In the genomic region with DNA sequence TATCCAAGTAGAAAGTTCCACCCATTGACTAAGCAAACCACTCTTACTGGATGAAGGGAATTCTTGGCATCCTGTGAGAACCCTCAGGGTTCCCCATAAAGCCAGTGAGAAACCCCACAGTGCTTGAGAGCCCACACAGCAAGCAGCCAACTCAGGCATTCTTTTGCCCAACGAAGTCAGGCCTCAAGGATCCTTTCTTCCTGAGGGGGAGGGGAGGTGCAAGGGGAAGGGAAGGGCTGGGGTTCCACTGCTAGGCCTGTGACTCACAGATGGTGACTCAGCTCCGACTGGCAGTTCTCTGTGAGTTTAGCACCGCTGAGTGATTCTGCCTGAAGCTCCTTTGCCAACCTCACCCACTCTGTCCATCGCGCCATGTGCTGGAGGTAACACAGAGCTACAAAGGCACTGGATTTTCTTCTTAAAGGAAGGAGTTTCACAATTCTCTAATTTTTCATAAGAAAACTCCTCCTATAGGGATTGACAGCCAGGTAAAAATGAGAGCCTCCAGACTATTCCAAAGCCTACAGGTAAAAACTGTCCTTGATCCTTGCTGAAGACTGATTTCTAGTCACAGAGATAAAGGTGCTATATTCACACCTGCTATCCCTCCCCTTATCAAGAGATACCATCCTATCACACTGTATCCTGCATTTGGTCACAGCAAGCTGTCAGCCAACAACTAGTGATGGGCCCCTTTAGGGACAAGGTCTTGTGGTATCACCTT, we compare ENCODE assay signal across 8 cellular contexts. TPM values are rescaled to one million over a fixed set of nuclear protein-coding genes. Genes with fewer than 3 reads are reported as not detected.
DNase-seq lines count a peak whose midpoint lies in the region; ATAC-seq and TF ChIP-seq lines count a peak whose summit lies in the region.

No MANE protein-coding gene starts in this region.

- H3K4me2 ChIP-seq in BLaER1 treated with 17β-estradiol and CSF1 and Interleukin-3, amounts not matched to agents 10 nM and 100 nM: peak overlapping the region; percentile 78 to 98 (median 95)

- peak overlapping the region; percentile 15 to 100 (median 95); a peak in 20 of 22 replicates for H3K9ac ChIP-seq in BLaER1 treated with 17β-estradiol and CSF1 and Interleukin-3, amounts not matched to agents 10 nM and 100 nM

- intact Hi-C loops in activated CD4-positive, alpha-beta T cell treated with anti-CD3 and anti-CD28 coated beads, Interleukin-2, amount 10 ng/mL, durations not matched to agents 24 days and 14 days (cut with micrococcal nuclease): loop anchor here (2.0 to 5.0 kb wide), 2 partner anchors 15 to 114 kb away; no protein-coding TSS in a partner anchor
- intact Hi-C loops in left lung (cut with DNase I): no loop called here

- no peaks in the 10 kb centered on the region for H3K27me3 ChIP-seq in BLaER1 treated with 17β-estradiol and CSF1 and Interleukin-3, amounts not matched to agents 10 nM and 100 nM
- H3K27me3 ChIP-seq in left lung: no peaks in the 10 kb centered on the region

- DNase-seq in LoVo (ENCODE audit: low spot score) (peak; percentile 94), choroid plexus epithelial cell (ENCODE audit: low read depth) (peak; percentile 98), left lung (peak; percentile 92 to 94), NCI-H1436 treated with DMSO at 0.1 percent for 48 hours (lab: John Stamatoyannopoulos, UW) (no peak)
- peak; percentile 88 for DNase-seq in activated CD4-positive, alpha-beta T cell treated with anti-CD3 and anti-CD28 coated beads, Interleukin-2, amount 10 ng/mL, durations not matched to agents 24 days and 14 days
- DNase-seq in stimulated activated CD4-positive, alpha-beta T cell treated with anti-CD3 and anti-CD28 coated beads, Interleukin-4, amount 100 ng/mL, for 48 hours (ENCODE audit: low read depth in 2 of 2): peak; percentile 72 to 82

- peaks cover 77 to 83% (median 81%) of the 10 kb centered on the region in 10 experiments for H3K4me1 ChIP-seq in BLaER1 treated with 17β-estradiol and CSF1 and Interleukin-3, amounts not matched to agents 10 nM and 100 nM
- H3K4me1 ChIP-seq in left lung: peaks cover 37 to 76% of the 10 kb centered on the region in 2 donors

- H3K4me3 ChIP-seq in BLaER1 treated with 17β-estradiol and CSF1 and Interleukin-3, amounts not matched to agents 10 nM and 100 nM: peak overlapping the region; percentile 20 to 100 (median 90); a peak in 18 of 20 replicates
- no peak overlapping the region for H3K4me3 ChIP-seq in choroid plexus epithelial cell (ENCODE audit: low read depth, low read length)
- peak overlapping the region in 1 of 2 donors; percentile 100 for H3K4me3 ChIP-seq in left lung

- no peaks in the 10 kb centered on the region for H3K27me3 Mint-ChIP-seq in activated CD4-positive, alpha-beta T cell treated with anti-CD3 and anti-CD28 coated beads, Interleukin-2, amount 10 ng/mL, durations not matched to agents 24 days and 14 days

- H3K4me1 Mint-ChIP-seq in activated CD4-positive, alpha-beta T cell treated with anti-CD3 and anti-CD28 coated beads, Interleukin-2, amount 10 ng/mL, durations not matched to agents 24 days and 14 days: peaks cover 59% of the 10 kb centered on the region

- peaks cover 98% of the 10 kb centered on the region for H3K36me3 Mint-ChIP-seq in activated CD4-positive, alpha-beta T cell treated with anti-CD3 and anti-CD28 coated beads, Interleukin-2, amount 10 ng/mL, durations not matched to agents 24 days and 14 days (ENCODE audit: low read depth)

- H3K9me3 ChIP-seq in BLaER1 treated with 17β-estradiol and CSF1 and Interleukin-3, amounts not matched to agents 10 nM and 100 nM (replicated peaks in 1 of 11): peaks cover 0 to 4% (median 0%) of the 10 kb centered on the region in 11 experiments; a peak in 1 of 22 replicates
- H3K9me3 ChIP-seq in left lung: no peaks in the 10 kb centered on the region

- ATAC-seq in left lung (peak; percentile 71), HG03460 (IDR thresholded peaks at IDR 0.05; ENCODE audit: unreplicated experiment) (no peak)

- H3K36me3 ChIP-seq in BLaER1 treated with 17β-estradiol and CSF1 and Interleukin-3, amounts not matched to agents 10 nM and 100 nM: peaks cover 81 to 91% (median 89%) of the 10 kb centered on the region in 11 experiments
- H3K36me3 ChIP-seq in left lung: peaks cover 0 to 78% of the 10 kb centered on the region in 2 donors

- peak overlapping the region; percentile 77 for H3K27ac Mint-ChIP-seq in activated CD4-positive, alpha-beta T cell treated with anti-CD3 and anti-CD28 coated beads, Interleukin-2, amount 10 ng/mL, durations not matched to agents 24 days and 14 days

- H3K9me3 Mint-ChIP-seq in activated CD4-positive, alpha-beta T cell treated with anti-CD3 and anti-CD28 coated beads, Interleukin-2, amount 10 ng/mL, durations not matched to agents 24 days and 14 days: no peaks in the 10 kb centered on the region

- TF ChIP-seq CTCF in choroid plexus epithelial cell (conservative IDR thresholded peaks at IDR 0.05; ENCODE audit: low read depth, low read length) (no peak), left lung (IDR thresholded peaks at IDR 0.05) (no peak)

- H4K20me1 ChIP-seq in BLaER1 treated with 17β-estradiol and CSF1 and Interleukin-3, amounts not matched to agents 10 nM and 100 nM: peaks cover 90 to 98% (median 92%) of the 10 kb centered on the region in 11 experiments

- peak overlapping the region in 10 of 11 experiments; percentile 58 to 100 (median 84); a peak in 21 of 22 replicates for H3K27ac ChIP-seq in BLaER1 treated with 17β-estradiol and CSF1 and Interleukin-3, amounts not matched to agents 10 nM and 100 nM
- peak overlapping the region; percentile 97 to 99 for H3K27ac ChIP-seq in left lung

- H3K4me3 Mint-ChIP-seq in activated CD4-positive, alpha-beta T cell treated with anti-CD3 and anti-CD28 coated beads, Interleukin-2, amount 10 ng/mL, durations not matched to agents 24 days and 14 days: peak overlapping the region; percentile 92

RNA-seq across cellular contexts. Expression of a gene that starts 4.8 kb away (rescaled TPM):
- total RNA-seq in activated CD4-positive, alpha-beta T cell treated with anti-CD3 and anti-CD28 coated beads, Interleukin-2, amount 10 ng/mL, durations not matched to agents 24 days and 14 days: 3,899 and 3,999 TPM in 2 replicates
- total RNA-seq in left lung: 1,000 to 10,000 TPM in 1 of 2 donors, 100 to 1,000 TPM in 1; 753 to 1,734 TPM

RNA-seq across cellular contexts. Expression of a gene that starts 56.2 kb away (rescaled TPM):
- total RNA-seq in activated CD4-positive, alpha-beta T cell treated with anti-CD3 and anti-CD28 coated beads, Interleukin-2, amount 10 ng/mL, durations not matched to agents 24 days and 14 days: 69.3 and 85.6 TPM in 2 replicates
- total RNA-seq in left lung: 10 to 100 TPM; 73.3 to 76.8 TPM
